In genomic region chr10:132452651-132453469, GRCh38 we compare ENCODE assay signal across 8 cellular contexts. TPM values are rescaled to one million over a fixed set of nuclear protein-coding genes. Genes with fewer than 3 reads are reported as not detected.
DNase-seq lines count a peak whose midpoint lies in the region; ATAC-seq, FAIRE-seq and TF ChIP-seq lines count a peak whose summit lies in the region.

No MANE protein-coding gene starts in this region.

- no peak overlapping the region for H3K23ac ChIP-seq in neuronal stem cell (ENCODE audit: low read depth, low read length, poor library complexity)

- H3K27ac ChIP-seq in neuronal stem cell (replicated peaks; ENCODE audit: low read length) = no peak overlapping the region
- no peak overlapping the region for H3K27ac ChIP-seq in stomach smooth muscle (ENCODE audit: low read length)

- H4K91ac ChIP-seq in neuronal stem cell (ENCODE audit: low read depth, low read length, poor library complexity) = no peak overlapping the region

- peak; percentile 90 for DNase-seq in Calu3
- peak; percentile 72 for DNase-seq in HT-29 (ENCODE audit: low spot score)
- DNase-seq in RCC 7860 (ENCODE audit: low spot score) = peak; percentile 61
- peak; percentile 85 for DNase-seq in activated T-helper 1 cell treated with anti-CD3 and anti-CD28 coated beads, Interleukin-12 subunit alpha, Interleukin-12 subunit beta, Interleukin-2, Interleukin-4 antibody, amounts not matched to agents 30 ng/mL and 10 ng/mL and 1 ng/mL, durations not matched to agents 14 hours and 24 hours and 36 hours (ENCODE audit: low spot score)
- peak; percentile 59 for DNase-seq in fibroblast of pulmonary artery (ENCODE audit: low read depth)
- peak; percentile 68 for DNase-seq in neuronal stem cell (ENCODE audit: low spot score)

- WGBS in neuronal stem cell (ENCODE audit: extremely low coverage in 2 of 2, insufficient read length in 2 of 2, insufficient replicate concordance in 1 of 2), 2 donors = no CpG with 5 or more reads among the region's 45 CpGs

- peaks cover 10% of the 10 kb centered on the region for H3K4me1 Mint-ChIP-seq in Calu3 (ENCODE audit: low read depth, unreplicated experiment)
- H3K4me1 Mint-ChIP-seq in activated T-helper 1 cell treated with anti-CD3 and anti-CD28 coated beads, Interleukin-12 subunit alpha, Interleukin-12 subunit beta, Interleukin-2, Interleukin-4 antibody, amounts not matched to agents 30 ng/mL and 10 ng/mL and 1 ng/mL, durations not matched to agents 14 hours and 24 hours and 36 hours (ENCODE audit: low read depth) = peaks cover 4% of the 10 kb centered on the region

- H3K4me3 ChIP-seq in fibroblast of pulmonary artery (replicated peaks; ENCODE audit: low read depth, low read length) (peak overlapping the region; percentile 12), neuronal stem cell (ENCODE audit: low read length in 2 of 2) (peak overlapping the region in 1 of 2 donors; percentile 28), stomach smooth muscle (ENCODE audit: low read length in 2 of 2) (peak overlapping the region; percentile 35 to 61)

- H2BK5ac ChIP-seq in neuronal stem cell (ENCODE audit: low read length) = peak overlapping the region; percentile 35

- H3K79me1 ChIP-seq in neuronal stem cell (ENCODE audit: low read depth, low read length) = peaks cover 2% of the 10 kb centered on the region

- peak overlapping the region; percentile 43 for H4K8ac ChIP-seq in neuronal stem cell (ENCODE audit: low read depth, low read length)

- H3K4me1 ChIP-seq in neuronal stem cell (ENCODE audit: control insufficient read depth in 2 of 2, insufficient read depth in 1 of 2, low read depth in 1 of 2, low read length in 2 of 2) = peaks cover 9 to 11% of the 10 kb centered on the region in 2 donors
- H3K4me1 ChIP-seq in stomach smooth muscle (ENCODE audit: control insufficient read depth, insufficient read depth, low read length) = peaks cover 15% of the 10 kb centered on the region

- no peak overlapping the region for H3K27ac Mint-ChIP-seq in Calu3 (ENCODE audit: unreplicated experiment)
- H3K27ac Mint-ChIP-seq in activated T-helper 1 cell treated with anti-CD3 and anti-CD28 coated beads, Interleukin-12 subunit alpha, Interleukin-12 subunit beta, Interleukin-2, Interleukin-4 antibody, amounts not matched to agents 30 ng/mL and 10 ng/mL and 1 ng/mL, durations not matched to agents 14 hours and 24 hours and 36 hours = peak overlapping the region; percentile 58

- H3K9ac ChIP-seq in neuronal stem cell (ENCODE audit: low read depth, low read length, poor library complexity) = peak overlapping the region; percentile 60
- H3K9ac ChIP-seq in stomach smooth muscle (ENCODE audit: low read length in 2 of 2) = peak overlapping the region in 1 of 2 donors; percentile 51

- peak overlapping the region; percentile 94 for H2BK12ac ChIP-seq in neuronal stem cell (ENCODE audit: low read length)

- H3K4me3 Mint-ChIP-seq in Calu3 (ENCODE audit: low read depth, unreplicated experiment) = peak overlapping the region; percentile 43
- H3K4me3 Mint-ChIP-seq in activated T-helper 1 cell treated with anti-CD3 and anti-CD28 coated beads, Interleukin-12 subunit alpha, Interleukin-12 subunit beta, Interleukin-2, Interleukin-4 antibody, amounts not matched to agents 30 ng/mL and 10 ng/mL and 1 ng/mL, durations not matched to agents 14 hours and 24 hours and 36 hours = no peak overlapping the region

- H3K36me3 ChIP-seq in neuronal stem cell (replicated peaks in 1 of 2; ENCODE audit: control insufficient read depth in 2 of 2, insufficient read depth in 2 of 2, low read length in 2 of 2) (no peaks in the 10 kb centered on the region), stomach smooth muscle (ENCODE audit: control insufficient read depth in 2 of 2, insufficient read depth in 2 of 2, low read length in 2 of 2) (no peaks in the 10 kb centered on the region)

- no TSS peak for BruUV-seq in Calu3 (replicated peaks; lab: Mats Ljungman, UMichigan)

- H2AFZ ChIP-seq in neuronal stem cell (ENCODE audit: low read length) = peak overlapping the region; percentile 80

- TF ChIP-seq CTCF in Calu3 (IDR thresholded peaks at IDR 0.05; ENCODE audit: unreplicated experiment) = peak; percentile 91
- peak; percentile 46 for TF ChIP-seq CTCF in fibroblast of pulmonary artery (IDR thresholded peaks at IDR 0.05; ENCODE audit: low read length, missing control alignments)

- no peaks in the 10 kb centered on the region for H3K27me3 Mint-ChIP-seq in Calu3 (ENCODE audit: unreplicated experiment)
- no peaks in the 10 kb centered on the region for H3K27me3 Mint-ChIP-seq in activated T-helper 1 cell treated with anti-CD3 and anti-CD28 coated beads, Interleukin-12 subunit alpha, Interleukin-12 subunit beta, Interleukin-2, Interleukin-4 antibody, amounts not matched to agents 30 ng/mL and 10 ng/mL and 1 ng/mL, durations not matched to agents 14 hours and 24 hours and 36 hours (ENCODE audit: insufficient read depth)

- H2AK5ac ChIP-seq in neuronal stem cell (ENCODE audit: low read depth, low read length) = peak overlapping the region; percentile 96

- peak overlapping the region; percentile 96 for H3K18ac ChIP-seq in neuronal stem cell (ENCODE audit: low read length)

- H3K9me3 Mint-ChIP-seq in Calu3 (ENCODE audit: low read depth, unreplicated experiment) = no peaks in the 10 kb centered on the region
- H3K9me3 Mint-ChIP-seq in activated T-helper 1 cell treated with anti-CD3 and anti-CD28 coated beads, Interleukin-12 subunit alpha, Interleukin-12 subunit beta, Interleukin-2, Interleukin-4 antibody, amounts not matched to agents 30 ng/mL and 10 ng/mL and 1 ng/mL, durations not matched to agents 14 hours and 24 hours and 36 hours = no peaks in the 10 kb centered on the region

- H3K14ac ChIP-seq in neuronal stem cell (ENCODE audit: low read length) = no peak overlapping the region

- H3K9me3 ChIP-seq in neuronal stem cell (replicated peaks in 1 of 2; ENCODE audit: control insufficient read depth in 2 of 2, insufficient read depth in 1 of 2, low read depth in 1 of 2, low read length in 2 of 2) (no peaks in the 10 kb centered on the region), stomach smooth muscle (ENCODE audit: control insufficient read depth in 2 of 2, low read length in 2 of 2) (no peaks in the 10 kb centered on the region)

- peak; percentile 68 for ATAC-seq in GM21360 (IDR thresholded peaks at IDR 0.05; ENCODE audit: unreplicated experiment)

- no peak overlapping the region for H2BK120ac ChIP-seq in neuronal stem cell (ENCODE audit: low read depth, low read length)

- H3K4ac ChIP-seq in neuronal stem cell (ENCODE audit: low read length) = peak overlapping the region; percentile 53

- H2BK15ac ChIP-seq in neuronal stem cell (ENCODE audit: low read length) = peak overlapping the region; percentile 98

- no peak for FAIRE-seq in RCC 7860 (lab: Jason Lieb, UNC)

- intact Hi-C loops in Calu3 (cut with micrococcal nuclease; ENCODE audit: unreplicated experiment) = loop anchor here (2.0 kb wide), 1 partner anchor 66 kb away; no protein-coding TSS in a partner anchor
- intact Hi-C loops in activated T-helper 1 cell treated with anti-CD3 and anti-CD28 coated beads, Interleukin-12 subunit alpha, Interleukin-12 subunit beta, Interleukin-2, Interleukin-4 antibody, amounts not matched to agents 30 ng/mL and 10 ng/mL and 1 ng/mL, durations not matched to agents 14 hours and 24 hours and 36 hours (cut with micrococcal nuclease) = loop anchor here (1.0 to 10.0 kb wide), 6 partner anchors 84 to 922 kb away; partner anchors contain the start of genes ECHS1, INPP5A, LRRC27 and PAOX

- peaks cover 0 to 27% (median 1%) of the 10 kb centered on the region in 3 experiments for H3K27me3 ChIP-seq in neuronal stem cell (ENCODE audit: control insufficient read depth in 3 of 3, insufficient read depth in 3 of 3, low read depth in 1 of 3, low read length in 3 of 3)
- no peaks in the 10 kb centered on the region for H3K27me3 ChIP-seq in stomach smooth muscle (ENCODE audit: control insufficient read depth in 1 of 2, insufficient read depth in 2 of 2, low read length in 2 of 2)

- CTCF ChIA-PET in Calu3 (lab: Charles Lee) = interaction anchor here (0.6 kb wide), 1 partner anchor 15 kb away, joined by 5 read pairs; no protein-coding TSS in a partner anchor

- peak overlapping the region; percentile 54 for H3K4me2 ChIP-seq in neuronal stem cell (ENCODE audit: insufficient read depth, low read length, poor library complexity, severe bottlenecking)

- H3K36me3 Mint-ChIP-seq in Calu3 (ENCODE audit: insufficient read depth, unreplicated experiment) = peaks cover 4% of the 10 kb centered on the region
- no peaks in the 10 kb centered on the region for H3K36me3 Mint-ChIP-seq in activated T-helper 1 cell treated with anti-CD3 and anti-CD28 coated beads, Interleukin-12 subunit alpha, Interleukin-12 subunit beta, Interleukin-2, Interleukin-4 antibody, amounts not matched to agents 30 ng/mL and 10 ng/mL and 1 ng/mL, durations not matched to agents 14 hours and 24 hours and 36 hours (ENCODE audit: low read depth)

RNA-seq across cellular contexts. Expression of gene PWWP2B, which starts 55.9 kb away (rescaled TPM):
- total RNA-seq in Calu3 (2022) = 12.9 and 15.8 TPM in 2 replicates
- 73.4 and 79.9 TPM in 2 replicates for total RNA-seq in HT-29 (2014; rRNA removed; shearing (Covaris generic))
- total RNA-seq in activated T-helper 1 cell treated with anti-CD3 and anti-CD28 coated beads, Interleukin-12 subunit alpha, Interleukin-12 subunit beta, Interleukin-2, Interleukin-4 antibody, amounts not matched to agents 30 ng/mL and 10 ng/mL and 1 ng/mL, durations not matched to agents 14 hours and 24 hours and 36 hours = 4.1 and 4.8 TPM in 2 replicates
- polyA plus RNA-seq in neuronal stem cell (2013, experiment 1 of 2) = 2.1 TPM
- 2.0 TPM for polyA plus RNA-seq in neuronal stem cell (2013, experiment 2 of 2)
